Comparison of ENCODE assay signal across 8 cellular contexts in genomic region chr6:1612386-1612893, GRCh38. TPM values are rescaled to one million over a fixed set of nuclear protein-coding genes. Genes with fewer than 3 reads are reported as not detected.
A peak's percentile ranks its signal among the peaks of the same experiment; 100 is the strongest.
DNase-seq lines count a peak whose midpoint lies in the region; ATAC-seq, FAIRE-seq and TF ChIP-seq lines count a peak whose summit lies in the region.

No MANE protein-coding gene starts in this region.

- H3K27ac Mint-ChIP-seq in natural killer cell treated with Interleukin-12 subunit alpha and Interleukin-12 subunit beta and Interleukin-15 and Interleukin-18, amount 100 ng/mL, for 72 hours: peak overlapping the region in 1 of 2 donors; percentile 10

- DNase-seq in AG04449 (ENCODE audit: low read depth, low spot score): no peak
- no peak for DNase-seq in natural killer cell treated with Interleukin-12 subunit alpha and Interleukin-12 subunit beta and Interleukin-15 and Interleukin-18, amount 100 ng/mL, for 72 hours (ENCODE audit: low spot score)
- no peak for DNase-seq in GM12891 (ENCODE audit: insufficient read length, low spot score)
- DNase-seq in AG08396 (ENCODE audit: low spot score): no peak

- 33% methylated on average over 2 of the region's 8 CpGs for WGBS in HUES64

- peaks cover 99% of the 10 kb centered on the region for H3K27me3 ChIP-seq in HUES64 (ENCODE audit: insufficient read depth, low read length)

- 0 out of 2 replicates have a peak, but pooled peaks cover 4% of the 10 kb centered on the region for H3K4me1 ChIP-seq in HUES64 (ENCODE audit: insufficient read depth, low read length)

- H3K9me3 ChIP-seq in HUES64 (ENCODE audit: insufficient read depth, low read depth, low read length): no peaks in the 10 kb centered on the region

- no peak overlapping the region for H3K9ac ChIP-seq in HUES64 (ENCODE audit: low read depth, low read length)

- peaks cover 23 to 31% of the 10 kb centered on the region in 2 donors for H3K4me1 Mint-ChIP-seq in natural killer cell treated with Interleukin-12 subunit alpha and Interleukin-12 subunit beta and Interleukin-15 and Interleukin-18, amount 100 ng/mL, for 72 hours (ENCODE audit: low read depth in 2 of 2)

- no peak overlapping the region for H3K27ac ChIP-seq in HUES64 (ENCODE audit: low read depth, low read length)
- H3K27ac ChIP-seq in cingulate gyrus (ENCODE audit: low read depth, low read length): peak overlapping the region; percentile 23

- FAIRE-seq in GM12891 (lab: Jason Lieb, UNC): no peak

- no peak for TF ChIP-seq POLR2A in GM12891 (IDR thresholded peaks at IDR 0.05; ENCODE audit: low read depth, low read length)

- peaks cover 5% of the 10 kb centered on the region for H3K36me3 Mint-ChIP-seq in natural killer cell treated with Interleukin-12 subunit alpha and Interleukin-12 subunit beta and Interleukin-15 and Interleukin-18, amount 100 ng/mL, for 72 hours

- H3K27me3 Mint-ChIP-seq in natural killer cell treated with Interleukin-12 subunit alpha and Interleukin-12 subunit beta and Interleukin-15 and Interleukin-18, amount 100 ng/mL, for 72 hours: peaks cover 25 to 43% of the 10 kb centered on the region in 2 donors

- H3K4me3 ChIP-seq in AG04449 (ENCODE audit: low read depth, low read length) (peak overlapping the region; percentile 72), HUES64 (ENCODE audit: low read length) (peak overlapping the region; percentile 42; the same call in 1 of the 2 replicates)

- no peaks in the 10 kb centered on the region for H3K36me3 ChIP-seq in HUES64 (ENCODE audit: insufficient read depth, low read length)

- POLR2A ChIA-PET in AG04449 (lab: Yijun Ruan, JAX): interaction anchor here (1.2 to 1.3 kb wide), 2 partner anchors 74 to 209 kb away, joined by 3 to 4 read pairs; no protein-coding TSS in a partner anchor

- no peak for TF ChIP-seq CTCF in AG04449 (IDR thresholded peaks at IDR 0.05; ENCODE audit: insufficient read depth, low read length, missing control alignments)

- CTCF ChIA-PET in AG04449 (lab: Yijun Ruan, JAX): interaction anchor here (0.6 to 3.7 kb wide), 17 partner anchors 14 to 1022 kb away, joined by 3 to 33 read pairs (median 4); no protein-coding TSS in a partner anchor

- no peak for ATAC-seq in natural killer cell treated with Interleukin-12 subunit alpha and Interleukin-12 subunit beta and Interleukin-15 and Interleukin-18, amount 100 ng/mL, for 72 hours
- ATAC-seq in GM21786 (IDR thresholded peaks at IDR 0.05; ENCODE audit: unreplicated experiment) (no peak), GM18867 (IDR thresholded peaks at IDR 0.05; ENCODE audit: unreplicated experiment) (no peak)

- no peaks in the 10 kb centered on the region for H3K9me3 Mint-ChIP-seq in natural killer cell treated with Interleukin-12 subunit alpha and Interleukin-12 subunit beta and Interleukin-15 and Interleukin-18, amount 100 ng/mL, for 72 hours

- H3K4me3 Mint-ChIP-seq in natural killer cell treated with Interleukin-12 subunit alpha and Interleukin-12 subunit beta and Interleukin-15 and Interleukin-18, amount 100 ng/mL, for 72 hours: peak overlapping the region; percentile 85

TF ChIP-seq in GM12891, 5 proteins besides CTCF, POLR2A, EP300 and RAD21:
- no peak for TF ChIP-seq TAF1 (IDR thresholded peaks at IDR 0.05; ENCODE audit: low read depth, low read length)
- TF ChIP-seq POU2F2 (IDR thresholded peaks at IDR 0.05; ENCODE audit: low read depth, low read length): no peak
- TF ChIP-seq POLR2AphosphoS5 (IDR thresholded peaks at IDR 0.05; ENCODE audit: low read depth, low read length): no peak
- TF ChIP-seq PAX5 (IDR thresholded peaks at IDR 0.05; ENCODE audit: insufficient read depth, low read length, severe bottlenecking): no peak
- TF ChIP-seq SPI1 (IDR thresholded peaks at IDR 0.05; ENCODE audit: low read depth, low read length): no peak
TF ChIP-seq in GM12891: peak in this region for 0.

RNA-seq across cellular contexts. Expression of gene FOXC1, which starts 2.7 kb away (rescaled TPM):
- 2.2 TPM for polyA plus RNA-seq in HUES64 (2013, experiment 1 of 2)
- 3.5 TPM for polyA plus RNA-seq in HUES64 (2013, experiment 2 of 2)
- under 1 TPM; 0.36 to 0.57 TPM for total RNA-seq in natural killer cell treated with Interleukin-12 subunit alpha and Interleukin-12 subunit beta and Interleukin-15 and Interleukin-18, amount 100 ng/mL, for 72 hours
- polyA plus RNA-seq in GM12891 (2012; ENCODE audit: low read depth, missing spikeins): 0.26 TPM
